1 cellular context compared by ENCODE assay signal in genomic region chr21:33584455-33584854, GRCh38.
TF ChIP-seq lines count a peak whose summit lies in the region.

No MANE protein-coding gene starts in this region.

TF ChIP-seq in K562, 482 proteins besides CTCF, POLR2A, EP300 and RAD21:
- peak; percentile 18; the same call in 1 of the 2 replicates for TF ChIP-seq PKNOX1 (IDR thresholded peaks at IDR 0.05)
- TF ChIP-seq TAL1 (IDR thresholded peaks at IDR 0.05): 0 out of 2 replicates have a peak, but pooled peaks have one; percentile 41
- TF ChIP-seq DMBX1 (CRISPR knock-in tag; IDR thresholded peaks at IDR 0.05; ENCODE audit: borderline replicate concordance): peak; percentile 66; the same call in 1 of the 2 replicates
- TF ChIP-seq L3MBTL2 (IDR thresholded peaks at IDR 0.05): peak; percentile 38; the same call in 1 of the 2 replicates
- peak; percentile 10; the same call in 1 of the 2 replicates for TF ChIP-seq JUND (IDR thresholded peaks at IDR 0.05; ENCODE audit: borderline replicate concordance, low read depth, low read length)
- TF ChIP-seq JUND (tag; IDR thresholded peaks at IDR 0.05; ENCODE audit: borderline replicate concordance, low read depth, low read length): no peak; the same call in 2 of the 3 replicates
- no peak for TF ChIP-seq ETV6 (IDR thresholded peaks at IDR 0.05; ENCODE audit: borderline replicate concordance in 1 of 2, low read depth in 2 of 2, low read length in 1 of 2)
- TF ChIP-seq ETV6 (CRISPR knock-in tag; IDR thresholded peaks at IDR 0.05; ENCODE audit: borderline replicate concordance): no peak
- TF ChIP-seq CEBPB (tag; IDR thresholded peaks at IDR 0.05): peak; percentile 67
- peak; percentile 72; the same call in 1 of the 2 replicates for TF ChIP-seq SMAD4 (CRISPR knock-in tag; conservative IDR thresholded peaks at IDR 0.05)
- peak; percentile 93 for TF ChIP-seq SOX6 (IDR thresholded peaks at IDR 0.05)
- 0 out of 2 replicates have a peak, but pooled peaks have one; percentile 39 for TF ChIP-seq CHAMP1 (IDR thresholded peaks at IDR 0.05)
- TF ChIP-seq, protein P1, sequence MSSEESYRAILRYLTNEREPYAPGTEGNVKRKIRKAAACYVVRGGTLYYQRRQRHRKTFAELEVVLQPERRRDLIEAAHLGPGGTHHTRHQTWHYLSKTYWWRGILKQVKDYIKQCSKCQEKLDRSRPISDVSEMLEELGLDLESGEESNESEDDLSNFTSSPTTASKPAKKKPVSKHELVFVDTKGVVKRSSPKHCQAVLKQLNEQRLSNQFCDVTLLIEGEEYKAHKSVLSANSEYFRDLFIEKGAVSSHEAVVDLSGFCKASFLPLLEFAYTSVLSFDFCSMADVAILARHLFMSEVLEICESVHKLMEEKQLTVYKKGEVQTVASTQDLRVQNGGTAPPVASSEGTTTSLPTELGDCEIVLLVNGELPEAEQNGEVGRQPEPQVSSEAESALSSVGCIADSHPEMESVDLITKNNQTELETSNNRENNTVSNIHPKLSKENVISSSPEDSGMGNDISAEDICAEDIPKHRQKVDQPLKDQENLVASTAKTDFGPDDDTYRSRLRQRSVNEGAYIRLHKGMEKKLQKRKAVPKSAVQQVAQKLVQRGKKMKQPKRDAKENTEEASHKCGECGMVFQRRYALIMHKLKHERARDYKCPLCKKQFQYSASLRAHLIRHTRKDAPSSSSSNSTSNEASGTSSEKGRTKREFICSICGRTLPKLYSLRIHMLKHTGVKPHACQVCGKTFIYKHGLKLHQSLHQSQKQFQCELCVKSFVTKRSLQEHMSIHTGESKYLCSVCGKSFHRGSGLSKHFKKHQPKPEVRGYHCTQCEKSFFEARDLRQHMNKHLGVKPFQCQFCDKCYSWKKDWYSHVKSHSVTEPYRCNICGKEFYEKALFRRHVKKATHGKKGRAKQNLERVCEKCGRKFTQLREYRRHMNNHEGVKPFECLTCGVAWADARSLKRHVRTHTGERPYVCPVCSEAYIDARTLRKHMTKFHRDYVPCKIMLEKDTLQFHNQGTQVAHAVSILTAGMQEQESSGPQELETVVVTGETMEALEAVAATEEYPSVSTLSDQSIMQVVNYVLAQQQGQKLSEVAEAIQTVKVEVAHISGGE (CRISPR knock-in tag; IDR thresholded peaks at IDR 0.05): no peak
- no peak for TF ChIP-seq NBN (IDR thresholded peaks at IDR 0.05; ENCODE audit: low read depth)
- TF ChIP-seq ATF3 (IDR thresholded peaks at IDR 0.05): peak; percentile 85
- TF ChIP-seq ATF3 (CRISPR knock-in tag; conservative IDR thresholded peaks at IDR 0.05): no peak
- peak; percentile 57 for TF ChIP-seq ARID1B (IDR thresholded peaks at IDR 0.05)
- TF ChIP-seq ZNF384 (IDR thresholded peaks at IDR 0.05; ENCODE audit: low read depth, low read length): no peak
- TF ChIP-seq TCF3 (CRISPR knock-in tag; IDR thresholded peaks at IDR 0.05): peak; percentile 52
- TF ChIP-seq EP400 (IDR thresholded peaks at IDR 0.05): peak; percentile 45; the same call in 1 of the 2 replicates
- peak; percentile 80 for TF ChIP-seq CEBPG (CRISPR knock-in tag; IDR thresholded peaks at IDR 0.05)
- TF ChIP-seq CEBPG (tag; conservative IDR thresholded peaks at IDR 0.05 in 1 of 2, IDR thresholded peaks at IDR 0.05 in 1 of 2): peak; percentile 30 to 81; a peak in 3 of 4 replicates
- peak; percentile 37; the same call in 1 of the 2 replicates for TF ChIP-seq CBFA2T3 (IDR thresholded peaks at IDR 0.05)
- no peak for TF ChIP-seq SMAD3 (CRISPR knock-in tag; conservative IDR thresholded peaks at IDR 0.05)
- peak; percentile 54 for TF ChIP-seq CXXC5 (CRISPR knock-in tag; IDR thresholded peaks at IDR 0.05)
- TF ChIP-seq, protein P2, sequence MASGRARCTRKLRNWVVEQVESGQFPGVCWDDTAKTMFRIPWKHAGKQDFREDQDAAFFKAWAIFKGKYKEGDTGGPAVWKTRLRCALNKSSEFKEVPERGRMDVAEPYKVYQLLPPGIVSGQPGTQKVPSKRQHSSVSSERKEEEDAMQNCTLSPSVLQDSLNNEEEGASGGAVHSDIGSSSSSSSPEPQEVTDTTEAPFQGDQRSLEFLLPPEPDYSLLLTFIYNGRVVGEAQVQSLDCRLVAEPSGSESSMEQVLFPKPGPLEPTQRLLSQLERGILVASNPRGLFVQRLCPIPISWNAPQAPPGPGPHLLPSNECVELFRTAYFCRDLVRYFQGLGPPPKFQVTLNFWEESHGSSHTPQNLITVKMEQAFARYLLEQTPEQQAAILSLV (tag; IDR thresholded peaks at IDR 0.05): peak; percentile 50; the same call in 1 of the 2 replicates
- TF ChIP-seq ZNF699 (CRISPR knock-in tag; IDR thresholded peaks at IDR 0.05; ENCODE audit: insufficient replicate concordance): no peak
- TF ChIP-seq EHMT2 (IDR thresholded peaks at IDR 0.05): peak; percentile 42; the same call in 1 of the 2 replicates
- TF ChIP-seq SMARCA4 (IDR thresholded peaks at IDR 0.05): peak; percentile 21; the same call in 1 of the 2 replicates
- peak; percentile 41; the same call in 1 of the 2 replicates for TF ChIP-seq ATF7 (IDR thresholded peaks at IDR 0.05)
